In the genomic region with DNA sequence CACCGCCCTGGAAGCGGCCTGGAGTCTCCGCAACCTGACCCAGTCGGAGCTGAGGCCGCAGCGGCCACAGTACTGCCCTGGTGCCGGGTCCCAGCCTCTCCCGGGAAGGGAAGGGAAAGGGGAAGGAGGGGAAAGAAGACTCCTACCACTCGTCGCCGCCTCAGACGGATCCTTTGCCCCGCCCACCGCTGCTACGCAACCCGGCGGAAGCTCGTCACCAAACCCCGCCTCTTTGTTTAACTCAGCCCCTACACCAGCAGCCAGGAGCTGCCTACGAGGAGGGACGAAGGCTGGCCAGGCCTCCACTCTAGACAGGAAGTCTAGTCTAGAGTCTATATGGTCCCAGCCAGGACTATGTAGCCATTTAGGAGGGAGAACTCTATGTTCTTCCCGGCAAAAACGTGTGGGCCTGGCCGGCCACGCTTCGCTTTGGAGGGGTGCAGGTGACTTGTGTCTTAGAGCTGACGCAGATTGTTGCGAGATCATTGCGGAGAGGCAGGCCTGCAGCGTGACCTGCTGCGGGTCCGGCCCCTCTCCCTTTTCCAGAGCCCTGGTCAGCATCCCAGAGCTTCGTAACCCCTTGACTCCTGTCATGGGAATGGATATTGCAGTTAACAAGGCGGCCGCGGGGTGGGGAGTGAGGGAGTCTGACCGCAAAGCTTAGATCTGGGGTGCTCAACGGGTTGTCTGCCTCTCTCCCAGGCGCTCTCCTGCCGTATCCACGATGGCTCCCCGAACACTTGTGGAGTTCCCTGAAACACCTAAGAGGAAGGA, we compare ENCODE assay signal across 8 cellular contexts. TPM values are rescaled to one million over a fixed set of nuclear protein-coding genes. Genes with fewer than 3 reads are reported as not detected.
A peak's percentile ranks its signal among the peaks of the same experiment; 100 is the strongest.
DNase-seq lines count a peak whose midpoint lies in the region; ATAC-seq and TF ChIP-seq lines count a peak whose summit lies in the region.

A gene (minus strand): TSS at position 166 of the 774 bp plus-strand sequence. CDS start 7,875 bp downstream, outside the sequence.

- no peaks in the 10 kb centered on the region for H3F3A ChIP-seq in PC-3 (ENCODE audit: low read length, unreplicated experiment)

- H3K4me2 ChIP-seq in PC-3 (ENCODE audit: low read length) = peak within 1 kb of the TSS; percentile 94

- no peaks in the 10 kb centered on the region for H4K20me1 ChIP-seq in PC-3 (ENCODE audit: low read length)

- intact Hi-C loops in PC-3 (cut with micrococcal nuclease) = loop anchor here (5.0 kb wide), 1 partner anchor 45 kb away; a partner anchor contains a TSS

- H3K9me3 ChIP-seq in PC-3 (ENCODE audit: low read length) = no peaks in the 10 kb centered on the region

- 0 out of 2 replicates have a peak, but pooled peaks have one; percentile 30 for TF ChIP-seq EP300 in Ishikawa (IDR thresholded peaks at IDR 0.05; ENCODE audit: borderline replicate concordance)

- peak within 1 kb of the TSS; percentile 82 for H3K9ac ChIP-seq in PC-3 (ENCODE audit: low read length)

- H3K4me1 ChIP-seq in PC-3 (ENCODE audit: insufficient read depth, low read length) = peaks cover 22% of the 10 kb centered on the region

- H3K9me2 ChIP-seq in PC-3 (replicated peaks; ENCODE audit: low read length) = no peaks in the 10 kb centered on the region

- peaks cover 35% of the 10 kb centered on the region for H3K79me2 ChIP-seq in PC-3 (ENCODE audit: low read length)

- H3K27ac ChIP-seq in PC-3 (ENCODE audit: low read length) (peak within 1 kb of the TSS; percentile 81), epithelial cell of prostate (peak within 1 kb of the TSS; percentile 95)

- H3K4me3 ChIP-seq in PC-3 (ENCODE audit: low read length) = peak within 1 kb of the TSS; percentile 90

- DNase-seq in DMS114 treated with DMSO at 0.1 percent for 48 hours (lab: John Stamatoyannopoulos, UW; ENCODE audit: unreplicated experiment) (peak; percentile 92), PC-3 (peak; percentile 96), activated T-cell treated with anti-CD3 and anti-CD28 coated beads for 48 hours (ENCODE audit: low read depth) (peak; percentile 87), epithelial cell of prostate (ENCODE audit: low read depth, low spot score) (peak; percentile 73), mucosa of gallbladder (ENCODE audit: low spot score) (peak; percentile 98)
- DNase-seq in stimulated activated CD8-positive, alpha-beta memory T cell treated with anti-CD3 and anti-CD28 coated beads, Interleukin-4, amount 100 ng/mL, for 4 hours (ENCODE audit: low read depth in 2 of 2, low spot score in 1 of 2) = peak; percentile 86

- CTCF ChIA-PET in PC-3 (lab: Charles Lee) = interaction anchor here (0.5 to 1.6 kb wide), 8 partner anchors 15 to 1897 kb away, joined by 3 to 9 read pairs (median 5); a partner anchor contains a TSS

- no peak for TF ChIP-seq RAD21 in Ishikawa (IDR thresholded peaks at IDR 0.05; ENCODE audit: low read depth)

- no peaks in the 10 kb centered on the region for H3K27me3 ChIP-seq in PC-3 (ENCODE audit: low read length)

- peak within 1 kb of the TSS; percentile 89 for H2AFZ ChIP-seq in PC-3 (ENCODE audit: low read length)

- POLR2A ChIA-PET in PC-3 (lab: Charles Lee; ENCODE audit: unreplicated experiment) = interaction anchor here (0.5 to 1.3 kb wide), 4 partner anchors 94 to 227 kb away, joined by 3 to 17 read pairs (median 7); a partner anchor contains a TSS

- ATAC-seq in GM21576 (IDR thresholded peaks at IDR 0.05; ENCODE audit: unreplicated experiment) = peak; percentile 76
- ATAC-seq in PC-3 = peak; percentile 71

- BruUV-seq in PC-3 (replicated peaks; lab: Mats Ljungman, UMichigan) = TSS peak; percentile 41

- no peak for TF ChIP-seq CTCF in PC-3 (conservative IDR thresholded peaks at IDR 0.05; ENCODE audit: low read depth, low read length)

- no peaks in the 10 kb centered on the region for H3K36me3 ChIP-seq in PC-3 (ENCODE audit: low read depth, low read length)

TF ChIP-seq in Ishikawa, 13 proteins besides CTCF, POLR2A, EP300 and RAD21:
- TF ChIP-seq, protein P1, sequence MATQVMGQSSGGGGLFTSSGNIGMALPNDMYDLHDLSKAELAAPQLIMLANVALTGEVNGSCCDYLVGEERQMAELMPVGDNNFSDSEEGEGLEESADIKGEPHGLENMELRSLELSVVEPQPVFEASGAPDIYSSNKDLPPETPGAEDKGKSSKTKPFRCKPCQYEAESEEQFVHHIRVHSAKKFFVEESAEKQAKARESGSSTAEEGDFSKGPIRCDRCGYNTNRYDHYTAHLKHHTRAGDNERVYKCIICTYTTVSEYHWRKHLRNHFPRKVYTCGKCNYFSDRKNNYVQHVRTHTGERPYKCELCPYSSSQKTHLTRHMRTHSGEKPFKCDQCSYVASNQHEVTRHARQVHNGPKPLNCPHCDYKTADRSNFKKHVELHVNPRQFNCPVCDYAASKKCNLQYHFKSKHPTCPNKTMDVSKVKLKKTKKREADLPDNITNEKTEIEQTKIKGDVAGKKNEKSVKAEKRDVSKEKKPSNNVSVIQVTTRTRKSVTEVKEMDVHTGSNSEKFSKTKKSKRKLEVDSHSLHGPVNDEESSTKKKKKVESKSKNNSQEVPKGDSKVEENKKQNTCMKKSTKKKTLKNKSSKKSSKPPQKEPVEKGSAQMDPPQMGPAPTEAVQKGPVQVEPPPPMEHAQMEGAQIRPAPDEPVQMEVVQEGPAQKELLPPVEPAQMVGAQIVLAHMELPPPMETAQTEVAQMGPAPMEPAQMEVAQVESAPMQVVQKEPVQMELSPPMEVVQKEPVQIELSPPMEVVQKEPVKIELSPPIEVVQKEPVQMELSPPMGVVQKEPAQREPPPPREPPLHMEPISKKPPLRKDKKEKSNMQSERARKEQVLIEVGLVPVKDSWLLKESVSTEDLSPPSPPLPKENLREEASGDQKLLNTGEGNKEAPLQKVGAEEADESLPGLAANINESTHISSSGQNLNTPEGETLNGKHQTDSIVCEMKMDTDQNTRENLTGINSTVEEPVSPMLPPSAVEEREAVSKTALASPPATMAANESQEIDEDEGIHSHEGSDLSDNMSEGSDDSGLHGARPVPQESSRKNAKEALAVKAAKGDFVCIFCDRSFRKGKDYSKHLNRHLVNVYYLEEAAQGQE (IDR thresholded peaks at IDR 0.05; ENCODE audit: low read depth) = no peak
- peak; percentile 67; the same call in 1 of the 2 replicates for TF ChIP-seq YY1 (IDR thresholded peaks at IDR 0.05; ENCODE audit: low read depth)
- peak; percentile 79 for TF ChIP-seq TAF1 (IDR thresholded peaks at IDR 0.05; ENCODE audit: low read depth)
- TF ChIP-seq CREB1 (IDR thresholded peaks at IDR 0.05; ENCODE audit: low read depth) = peak; percentile 78; the same call in 1 of the 2 replicates
- TF ChIP-seq CEBPB (IDR thresholded peaks at IDR 0.05) = peak; percentile 2; the same call in 1 of the 2 replicates
- TF ChIP-seq TCF12 (IDR thresholded peaks at IDR 0.05; ENCODE audit: low read depth) = peak; percentile 11; the same call in 1 of the 2 replicates
- 0 out of 2 replicates have a peak, but pooled peaks have one; percentile 9 for TF ChIP-seq NFIC (IDR thresholded peaks at IDR 0.05)
- TF ChIP-seq, protein P2, sequence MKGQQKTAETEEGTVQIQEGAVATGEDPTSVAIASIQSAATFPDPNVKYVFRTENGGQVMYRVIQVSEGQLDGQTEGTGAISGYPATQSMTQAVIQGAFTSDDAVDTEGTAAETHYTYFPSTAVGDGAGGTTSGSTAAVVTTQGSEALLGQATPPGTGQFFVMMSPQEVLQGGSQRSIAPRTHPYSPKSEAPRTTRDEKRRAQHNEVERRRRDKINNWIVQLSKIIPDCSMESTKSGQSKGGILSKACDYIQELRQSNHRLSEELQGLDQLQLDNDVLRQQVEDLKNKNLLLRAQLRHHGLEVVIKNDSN (IDR thresholded peaks at IDR 0.05) = no peak
- no peak for TF ChIP-seq FOXM1 (IDR thresholded peaks at IDR 0.05; ENCODE audit: borderline replicate concordance, low read depth)
- TF ChIP-seq, protein P3, sequence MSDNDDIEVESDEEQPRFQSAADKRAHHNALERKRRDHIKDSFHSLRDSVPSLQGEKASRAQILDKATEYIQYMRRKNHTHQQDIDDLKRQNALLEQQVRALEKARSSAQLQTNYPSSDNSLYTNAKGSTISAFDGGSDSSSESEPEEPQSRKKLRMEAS (IDR thresholded peaks at IDR 0.05) = peak; percentile 57
- TF ChIP-seq ZBTB7A (IDR thresholded peaks at IDR 0.05; ENCODE audit: low read depth) = no peak
- no peak for TF ChIP-seq EGR1 (IDR thresholded peaks at IDR 0.05)
- TF ChIP-seq TEAD4 (IDR thresholded peaks at IDR 0.05) = no peak

RNA-seq across cellular contexts. Expression of the gene that starts here (rescaled TPM):
- total RNA-seq in PC-3 (2014; rRNA removed) (43.9 and 52.1 TPM in 2 replicates), mucosa of gallbladder (57.2 TPM)

Comparison
In these comparisons a context has a peak if more than half of its experiments do, and no peak if none do; other contexts are left out.
1. Peak in every context shown above with its lines: DNase-seq, ATAC-seq, H3K4me3 ChIP-seq and H3K27ac ChIP-seq.